ENCODE assay signal across 24 cellular contexts in genomic region chr3:16917980-16918682, GRCh38. TPM values are rescaled to one million over a fixed set of nuclear protein-coding genes. Genes with fewer than 3 reads are reported as not detected.
DNase-seq lines count a peak whose midpoint lies in the region; ATAC-seq, FAIRE-seq and TF ChIP-seq lines count a peak whose summit lies in the region.
"Had no signal": no experiment of that assay in that cellular context is flagged by ENCODE, and none has a peak within 500 bp of the region (broad histone marks: within the 10 kb centered on the region; RNA-seq: fewer than 3 reads in every experiment).

No MANE protein-coding gene starts in this region.

- no peak for TF ChIP-seq POLR2A in HepG2 (IDR thresholded peaks at IDR 0.05; ENCODE audit: insufficient read depth in 1 of 2, low read depth in 2 of 2, low read length in 2 of 2)

- H3K9me3 Mint-ChIP-seq in stimulated activated memory B cell treated with anti-CD40 and anti-IgM and Interleukin-4, amounts not matched to agents 10 μg/mL and 1 μg/mL and 100 μg/mL, for 72 hours, result no peaks in the 10 kb centered on the region
- H3K9me3 Mint-ChIP-seq: activated naive CD8-positive, alpha-beta T cell treated with anti-CD3 and anti-CD28 coated beads, Interleukin-2, amount 10 ng/mL, durations not matched to agents 7 days and 5 days; CD4-positive, alpha-beta memory T cell had no signal

- peak overlapping the region; percentile 51 to 54 for H3K27ac ChIP-seq in liver (ENCODE audit: low read depth in 1 of 2, low read length in 2 of 2)
- H3K27ac ChIP-seq in HepG2 (ENCODE audit: extremely low read length, insufficient read depth, low read length), result no peak overlapping the region
- H3K27ac ChIP-seq: upper lobe of right lung, WERI-Rb-1 had no signal

- H2AFZ ChIP-seq in HepG2 (ENCODE audit: low read length), result no peak overlapping the region

- WGBS in liver, result 82% methylated on average over 3 of the region's 3 CpGs
- 31% methylated on average over 3 of the region's 3 CpGs for WGBS in HepG2 (ENCODE audit: low lambda C conversion rate)

- H3K4me1 ChIP-seq in liver (ENCODE audit: control insufficient read depth in 4 of 4, insufficient read depth in 4 of 4, low read length in 3 of 4) (peaks cover 0 to 29% (median 11%) of the 10 kb centered on the region in 4 donors), HepG2 (ENCODE audit: insufficient read depth, low read length) (no peaks in the 10 kb centered on the region)
- H3K4me1 ChIP-seq: upper lobe of right lung had no signal

- no peaks in the 10 kb centered on the region for H4K20me1 ChIP-seq in HepG2 (ENCODE audit: insufficient read depth, low read length)

- no peak for DNase-seq in HepG2 (ENCODE audit: low spot score)
- DNase-seq in T-helper 17 cell, result no peak
- no peak for DNase-seq in left colon
- no peak for DNase-seq in midbrain (lab: John Stamatoyannopoulos, UW)
- no peak for DNase-seq in nucleus accumbens (lab: John Stamatoyannopoulos, UW)
- DNase-seq in RCC 7860 (ENCODE audit: low spot score), result no peak
- DNase-seq: activated CD4-positive, alpha-beta T cell treated with anti-CD3 and anti-CD28 coated beads, Interleukin-2, amount 50 U/mL, for 48 hours; activated naive CD8-positive, alpha-beta T cell treated with anti-CD3 and anti-CD28 coated beads, Interleukin-2, amount 10 ng/mL, durations not matched to agents 7 days and 5 days; activated T-cell treated with anti-CD3 and anti-CD28 coated beads, Interleukin-2, amount 50 U/mL, for 1 hour; CD4-positive, alpha-beta memory T cell; cerebellar nuclear complex; head of caudate nucleus; NCI-H1694 treated with DMSO at 0.1 percent for 48 hours; NCI-H2171 treated with DMSO at 0.1 percent for 48 hours; NCI-H526; RPMI8226; substantia nigra; T-helper 9 cell; upper lobe of right lung; WERI-Rb-1 had no signal

- no peak for FAIRE-seq in HepG2 (lab: Jason Lieb, UNC)
- no peak for FAIRE-seq in RCC 7860 (lab: Jason Lieb, UNC)

- H3K27ac Mint-ChIP-seq in T-helper 17 cell, result peak overlapping the region; percentile 67
- peak overlapping the region; percentile 68 for H3K27ac Mint-ChIP-seq in stimulated activated memory B cell treated with anti-CD40 and anti-IgM and Interleukin-4, amounts not matched to agents 10 μg/mL and 1 μg/mL and 100 μg/mL, for 72 hours
- H3K27ac Mint-ChIP-seq: activated naive CD8-positive, alpha-beta T cell treated with anti-CD3 and anti-CD28 coated beads, Interleukin-2, amount 10 ng/mL, durations not matched to agents 7 days and 5 days; progenitor cell of endocrine pancreas had no signal

- TF ChIP-seq CTCF in liver (IDR thresholded peaks at IDR 0.05; ENCODE audit: low read depth, low read length, missing input control) (no peak), HepG2 (CRISPR knock-in tag; IDR thresholded peaks at IDR 0.05) (no peak)

- intact Hi-C loops in HepG2 (cut with micrococcal nuclease; ENCODE audit: unreplicated experiment), result loop anchor here (5.0 kb wide), 1 partner anchor 314 kb away; no protein-coding TSS in a partner anchor
- intact Hi-C loops in left colon (cut with DNase I, micrococcal nuclease), result no loop called here

- H3K27me3 Mint-ChIP-seq in T-helper 17 cell, result no peaks in the 10 kb centered on the region
- H3K27me3 Mint-ChIP-seq in stimulated activated memory B cell treated with anti-CD40 and anti-IgM and Interleukin-4, amounts not matched to agents 10 μg/mL and 1 μg/mL and 100 μg/mL, for 72 hours, result no peaks in the 10 kb centered on the region
- H3K27me3 Mint-ChIP-seq: activated naive CD8-positive, alpha-beta T cell treated with anti-CD3 and anti-CD28 coated beads, Interleukin-2, amount 10 ng/mL, durations not matched to agents 7 days and 5 days; CD4-positive, alpha-beta memory T cell; progenitor cell of endocrine pancreas had no signal

- no TSS peak for BruUV-seq in HepG2 (replicated peaks; lab: Mats Ljungman, UMichigan)

- ATAC-seq in HepG2 (no peak), T-helper 17 cell (no peak), left colon (peak; percentile 78)
- no peak for ATAC-seq in stimulated activated memory B cell treated with anti-CD40 and anti-IgM and Interleukin-4, amounts not matched to agents 10 μg/mL and 1 μg/mL and 100 μg/mL, for 72 hours
- ATAC-seq: SK-N-SH treated with all-trans-retinoic acid at 6 μM for 48 hours, upper lobe of right lung had no signal

- H3K36me3 ChIP-seq in liver (ENCODE audit: control insufficient read depth in 4 of 4, insufficient read depth in 3 of 4, low read depth in 1 of 4, low read length in 3 of 4), result no peaks in the 10 kb centered on the region
- H3K36me3 ChIP-seq in HepG2 (replicated peaks in 1 of 2; ENCODE audit: control insufficient read depth in 1 of 2, insufficient read depth in 2 of 2, low read length in 2 of 2), result no peaks in the 10 kb centered on the region
- H3K36me3 ChIP-seq: upper lobe of right lung, WERI-Rb-1 had no signal

- no peak overlapping the region for H3K4me3 Mint-ChIP-seq in T-helper 17 cell
- no peak overlapping the region for H3K4me3 Mint-ChIP-seq in stimulated activated memory B cell treated with anti-CD40 and anti-IgM and Interleukin-4, amounts not matched to agents 10 μg/mL and 1 μg/mL and 100 μg/mL, for 72 hours
- H3K4me3 Mint-ChIP-seq: activated naive CD8-positive, alpha-beta T cell treated with anti-CD3 and anti-CD28 coated beads, Interleukin-2, amount 10 ng/mL, durations not matched to agents 7 days and 5 days had no signal

- CTCF ChIA-PET in HepG2 (lab: Yijun Ruan, JAX; ENCODE audit: low intra/inter-chr PET ratio, low total read pairs), result no interaction called here

- H3K79me2 ChIP-seq in HepG2 (ENCODE audit: insufficient read depth, low read length), result no peaks in the 10 kb centered on the region

- peaks cover 37% of the 10 kb centered on the region for H3K4me1 Mint-ChIP-seq in T-helper 17 cell
- peaks cover 53% of the 10 kb centered on the region for H3K4me1 Mint-ChIP-seq in stimulated activated memory B cell treated with anti-CD40 and anti-IgM and Interleukin-4, amounts not matched to agents 10 μg/mL and 1 μg/mL and 100 μg/mL, for 72 hours

- POLR2A ChIA-PET in HepG2 (lab: Yijun Ruan, JAX), result no interaction called here

- H3K4me2 ChIP-seq in HepG2 (ENCODE audit: low read depth, low read length), result no peak overlapping the region

- H3K9me3 ChIP-seq in liver (ENCODE audit: control insufficient read depth in 4 of 4, low read length in 3 of 4), result no peaks in the 10 kb centered on the region
- no peaks in the 10 kb centered on the region for H3K9me3 ChIP-seq in HepG2 (ENCODE audit: low read length)
- no peaks in the 10 kb centered on the region for H3K9me3 ChIP-seq in T-helper 17 cell (ENCODE audit: control insufficient read depth, low read length, poor library complexity, severe bottlenecking)
- H3K9me3 ChIP-seq: upper lobe of right lung had no signal

- in situ Hi-C loops in HepG2 (cut with HindIII; ENCODE audit: extremely low pct_ligation_motif_present, low pct_unique_long_range_greater_than_20kb), result no loop called here

- H3K4me3 ChIP-seq in liver (ENCODE audit: low read depth in 1 of 3, low read length in 3 of 3) (no peak overlapping the region), HepG2 (replicated peaks in 1 of 3; ENCODE audit: insufficient read depth in 1 of 3, low read depth in 2 of 3, low read length in 3 of 3) (no peak overlapping the region)
- H3K4me3 ChIP-seq: upper lobe of right lung had no signal

- no peaks in the 10 kb centered on the region for H3K36me3 Mint-ChIP-seq in T-helper 17 cell (ENCODE audit: low read depth)
- H3K36me3 Mint-ChIP-seq in stimulated activated memory B cell treated with anti-CD40 and anti-IgM and Interleukin-4, amounts not matched to agents 10 μg/mL and 1 μg/mL and 100 μg/mL, for 72 hours, result no peaks in the 10 kb centered on the region

- TF ChIP-seq EP300 in HepG2 (IDR thresholded peaks at IDR 0.05; ENCODE audit: low read depth in 2 of 2, low read length in 2 of 2) (no peak), HepG2 (CRISPR knock-in tag; IDR thresholded peaks at IDR 0.05; ENCODE audit: borderline replicate concordance) (no peak)

- H3K27me3 ChIP-seq in liver (ENCODE audit: control insufficient read depth in 4 of 4, insufficient read depth in 4 of 4, low read length in 3 of 4), result no peaks in the 10 kb centered on the region
- H3K27me3 ChIP-seq in HepG2 (ENCODE audit: control insufficient read depth in 1 of 2, insufficient read depth in 2 of 2, low read length in 2 of 2), result no peaks in the 10 kb centered on the region
- H3K27me3 ChIP-seq: upper lobe of right lung had no signal

- H3K9ac ChIP-seq in liver (ENCODE audit: low read depth in 1 of 2, low read length in 2 of 2) (no peak overlapping the region), HepG2 (ENCODE audit: insufficient read depth, low read depth, low read length) (no peak overlapping the region)

- TF ChIP-seq RAD21 in liver (IDR thresholded peaks at IDR 0.05), result no peak
- TF ChIP-seq RAD21 in HepG2 (CRISPR knock-in tag; IDR thresholded peaks at IDR 0.05), result no peak

TF ChIP-seq in liver, 16 proteins besides CTCF, POLR2A, EP300 and RAD21 (continues in another document):
- TF ChIP-seq RXRA (IDR thresholded peaks at IDR 0.05) (no peak), EGR1 (IDR thresholded peaks at IDR 0.05; ENCODE audit: low read depth in 2 of 2) (no peak)

RNA-seq across cellular contexts. Expression of gene PLCL2, which starts 33.4 kb away (rescaled TPM):
- total RNA-seq in liver (10 to 100 TPM; 16.3 to 16.5 TPM), HepG2 (2016; rRNA removed; fragmentation: Illumina TruSeq; extraction: Trizol) (not detected in 2 replicates), T-helper 17 cell (10 to 100 TPM; 53.5 to 55.3 TPM), left colon (10 to 100 TPM; 15.3 to 28.7 TPM)
- polyA plus RNA-seq in liver (1 to 10 TPM; 1.5 to 2.6 TPM), HepG2 (2011; rRNA removed) (not detected in 2 replicates)
- total RNA-seq in HepG2 (2016; cell fraction: cytosol; rRNA removed; fragmentation: Illumina TruSeq; extraction: Trizol; ENCODE audit: low read depth), result not detected in 2 replicates
- total RNA-seq in HepG2 (2016; cell fraction: insoluble cytoplasmic fraction; rRNA removed; fragmentation: Illumina TruSeq; extraction: Trizol), result 0.04 TPM in 1 of 2 replicates, not detected in the other
- not detected in 2 replicates for total RNA-seq in HepG2 (2016; cell fraction: membrane; rRNA removed; fragmentation: Illumina TruSeq; extraction: Trizol)
- not detected in 2 replicates for total RNA-seq in HepG2 (2016; cell fraction: nucleus; rRNA removed; fragmentation: Illumina TruSeq; extraction: Trizol)
- polyA plus RNA-seq in HepG2 (2011; cell fraction: cytosol; rRNA removed), result not detected in 2 replicates
- polyA plus RNA-seq in HepG2 (2011; cell fraction: nucleus; rRNA removed), result not detected in 2 replicates
- polyA plus RNA-seq in HepG2 (2012), result not detected in 2 replicates
- polyA plus RNA-seq in HepG2 (2016; cell fraction: cytosol; fragmentation: Illumina TruSeq; extraction: Trizol; ENCODE audit: low read depth), result not detected in 2 replicates
- not detected in 2 replicates for polyA plus RNA-seq in HepG2 (2016; cell fraction: insoluble cytoplasmic fraction; fragmentation: Illumina TruSeq; extraction: Trizol; ENCODE audit: low read depth)
- not detected in 2 replicates for polyA plus RNA-seq in HepG2 (2016; cell fraction: membrane; fragmentation: Illumina TruSeq; extraction: Trizol; ENCODE audit: low read depth)
- polyA plus RNA-seq in HepG2 (2016; cell fraction: nucleus; fragmentation: Illumina TruSeq; extraction: Trizol; ENCODE audit: insufficient read depth, low read depth), result not detected in 2 replicates
- polyA minus RNA-seq in HepG2 (2011; rRNA and poly(A)+ RNA removed; ENCODE audit: low replicate concordance), result 5.6 TPM in 1 of 2 replicates, not detected in the other
- polyA minus RNA-seq in HepG2 (2011; cell fraction: cytosol; rRNA and poly(A)+ RNA removed), result not detected in 2 replicates
- polyA minus RNA-seq in HepG2 (2011; cell fraction: nucleus; rRNA and poly(A)+ RNA removed), result not detected in 2 replicates

Comparison
In these comparisons a context has a peak if more than half of its experiments do, and no peak if none do; other contexts are left out.
1. RNA of gene PLCL2, which starts 33.4 kb away (total RNA-seq): 53.5 to 55.3 TPM in T-helper 17 cell, 15.3 to 28.7 TPM in left colon and 16.3 to 16.5 TPM in liver; 0.04 TPM in HepG2; every median in the first group is over 10 times any median in the second.